Comparison of ENCODE assay signal across 8 cellular contexts in the genomic region with DNA sequence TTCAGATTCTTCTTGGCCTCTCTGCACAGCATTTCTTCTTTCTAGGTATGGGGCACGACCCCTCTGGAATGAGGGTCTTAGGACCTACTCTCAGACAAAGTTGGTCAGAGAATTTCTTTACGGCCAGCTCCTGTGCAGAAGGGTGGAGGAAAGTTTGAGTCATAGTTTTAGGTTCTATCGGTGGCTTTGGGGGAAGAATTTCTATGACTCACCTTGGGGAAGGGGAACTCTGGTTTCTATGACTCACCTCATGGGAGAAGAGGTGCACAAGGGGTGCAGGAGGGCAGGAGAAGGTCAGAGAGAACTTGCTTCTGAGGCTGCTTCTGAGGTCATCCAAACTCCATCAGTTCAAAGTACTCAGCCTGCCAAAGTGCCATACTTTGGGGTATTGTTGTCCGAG. TPM values are rescaled to one million over a fixed set of nuclear protein-coding genes. Genes with fewer than 3 reads are reported as not detected.
A peak's percentile ranks its signal among the peaks of the same experiment; 100 is the strongest.
DNase-seq lines count a peak whose midpoint lies in the region; ATAC-seq and TF ChIP-seq lines count a peak whose summit lies in the region.

No MANE protein-coding gene starts in this region.

- POLR2A ChIA-PET in AG04449 (lab: Yijun Ruan, JAX): no interaction called here

- no peaks in the 10 kb centered on the region for H3K36me3 ChIP-seq in upper lobe of right lung

- CTCF ChIA-PET in AG04449 (lab: Yijun Ruan, JAX): interaction anchor here (1.0 to 18.2 kb wide), 11 partner anchors 32 to 1045 kb away, joined by 3 to 322 read pairs (median 5); a partner anchor contains a TSS

- H3K27ac ChIP-seq in upper lobe of right lung: no peak overlapping the region

- H3K27me3 ChIP-seq in upper lobe of right lung: no peaks in the 10 kb centered on the region

- ATAC-seq in GM21367 (IDR thresholded peaks at IDR 0.05; ENCODE audit: unreplicated experiment) (peak; percentile 66), upper lobe of right lung (no peak)

- no peaks in the 10 kb centered on the region for H3K9me3 ChIP-seq in upper lobe of right lung

- intact Hi-C loops in upper lobe of right lung (cut with DNase I): no loop called here

- H3K4me1 ChIP-seq in upper lobe of right lung: peaks cover 8% of the 10 kb centered on the region

- no peak for TF ChIP-seq CTCF in AG04449 (IDR thresholded peaks at IDR 0.05; ENCODE audit: insufficient read depth, low read length, missing control alignments)
- TF ChIP-seq CTCF in upper lobe of right lung (IDR thresholded peaks at IDR 0.05): no peak

- H3K4me3 ChIP-seq in AG04449 (ENCODE audit: low read depth, low read length): no peak overlapping the region
- no peak overlapping the region for H3K4me3 ChIP-seq in upper lobe of right lung

- DNase-seq in AG04449 (ENCODE audit: low read depth, low spot score): peak; percentile 12
- DNase-seq in HS-27A (ENCODE audit: low read depth): peak; percentile 54
- peak; percentile 28 for DNase-seq in amniotic stem cell (lab: John Stamatoyannopoulos, UW)
- DNase-seq in stimulated activated CD8-positive, alpha-beta memory T cell treated with anti-CD3 and anti-CD28 coated beads, Interleukin-7, amount 100 ng/mL, for 24 hours (ENCODE audit: low read depth): peak; percentile 3
- no peak for DNase-seq in upper lobe of right lung
- no peak for DNase-seq in iPS-NIHi11 (ENCODE audit: low spot score)
- DNase-seq in pons (ENCODE audit: low spot score): no peak

RNA-seq across cellular contexts. Expression of a gene that starts 2.5 kb away (rescaled TPM):
- total RNA-seq in upper lobe of right lung: not detected

Comparison
In these comparisons a context has a peak if more than half of its experiments do, and no peak if none do; other contexts are left out.
1. DNase-seq: peak in AG04449 (single experiment), HS-27A (single experiment), amniotic stem cell (single experiment) and stimulated activated CD8-positive, alpha-beta memory T cell treated with anti-CD3 and anti-CD28 coated beads, Interleukin-7, amount 100 ng/mL, for 24 hours (single experiment); none in upper lobe of right lung (single experiment), iPS-NIHi11 (single experiment) and pons (single experiment).